8 cellular contexts compared by ENCODE assay signal in the genomic region with DNA sequence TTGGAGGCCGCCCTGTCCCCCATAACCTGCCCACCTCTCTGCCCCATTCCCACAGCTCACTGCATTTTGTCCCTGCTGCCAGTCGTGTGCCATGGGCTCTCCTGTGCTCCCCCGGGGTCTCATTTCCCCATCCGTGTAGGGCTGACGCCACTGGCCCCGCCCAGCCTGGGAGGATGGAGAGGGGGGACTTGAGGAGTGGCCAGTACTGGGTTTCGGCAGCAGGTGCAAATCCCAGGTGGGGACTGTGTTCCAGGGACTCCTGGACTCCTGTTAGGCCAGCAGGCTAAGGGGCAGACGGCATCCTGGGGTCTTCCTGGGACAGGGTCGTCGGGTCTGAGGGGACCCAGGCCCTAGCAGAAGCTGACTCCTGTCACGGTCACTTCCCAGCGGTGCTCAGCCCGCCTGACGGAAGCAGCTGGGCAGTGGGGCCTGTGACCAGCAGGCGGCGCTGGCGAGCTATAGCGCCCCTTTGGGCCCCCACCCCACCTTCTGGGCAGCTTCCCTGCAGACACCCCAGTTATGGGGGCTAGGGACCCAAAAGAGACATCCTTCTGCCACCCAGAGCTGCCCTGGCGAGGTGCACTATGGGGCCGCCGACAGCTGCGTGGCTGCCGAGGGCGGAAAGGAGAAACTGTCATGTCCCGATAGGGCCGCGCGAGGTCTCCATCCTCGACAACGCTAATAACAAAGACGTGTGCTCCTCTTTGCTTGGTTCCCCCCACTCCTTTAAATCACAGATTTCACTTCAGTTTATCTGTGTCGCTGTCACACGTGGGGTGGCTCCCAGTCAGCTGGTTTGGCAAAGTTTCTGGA. TPM values are rescaled to one million over a fixed set of nuclear protein-coding genes. Genes with fewer than 3 reads are reported as not detected.
DNase-seq lines count a peak whose midpoint lies in the region; ATAC-seq lines count a peak whose summit lies in the region.

No MANE protein-coding gene starts in this region.

- H3K9ac ChIP-seq in mesendoderm (ENCODE audit: low read length), result peak overlapping the region; percentile 58

- no peak overlapping the region for H4K5ac ChIP-seq in mesendoderm (ENCODE audit: low read length)

- no peaks in the 10 kb centered on the region for H3K36me3 ChIP-seq in mesendoderm (ENCODE audit: control insufficient read depth, insufficient read depth, low read length)

- no peak for ATAC-seq in GM19397 (IDR thresholded peaks at IDR 0.05; ENCODE audit: unreplicated experiment)

- H3K4me3 ChIP-seq in mesendoderm (ENCODE audit: low read length), result no peak overlapping the region

- no peak overlapping the region for H3K27ac ChIP-seq in mesendoderm (ENCODE audit: low read depth, low read length)

- no peak overlapping the region for H2BK5ac ChIP-seq in mesendoderm (ENCODE audit: low read length)

- H3K18ac ChIP-seq in mesendoderm (ENCODE audit: low read length), result no peak overlapping the region

- H3K4me1 ChIP-seq in mesendoderm (ENCODE audit: control insufficient read depth, low read depth, low read length), result peaks cover 3% of the 10 kb centered on the region

- H3K4ac ChIP-seq in mesendoderm (ENCODE audit: low read depth, low read length), result no peak overlapping the region

- no peak overlapping the region for H4K8ac ChIP-seq in mesendoderm (ENCODE audit: low read depth, low read length)

- H3K4me2 ChIP-seq in mesendoderm (ENCODE audit: low read length), result peak overlapping the region; percentile 89

- H3K79me2 ChIP-seq in mesendoderm (ENCODE audit: control insufficient read depth, insufficient read depth, low read length), result no peaks in the 10 kb centered on the region

- peak; percentile 56 for DNase-seq in NCI-H748 (lab: John Stamatoyannopoulos, UW; ENCODE audit: unreplicated experiment)
- DNase-seq in NCI-H748 treated with DMSO at 0.1 percent for 48 hours (lab: John Stamatoyannopoulos, UW), result no peak
- DNase-seq in NCI-H1105 treated with DMSO at 0.1 percent for 48 hours (lab: John Stamatoyannopoulos, UW), result peak; percentile 47
- peak; percentile 62 to 66 for DNase-seq in activated CD4-positive, alpha-beta T cell treated with anti-CD3 and anti-CD28 coated beads, Interleukin-2, amount 50 U/mL, for 48 hours
- DNase-seq in effector CD4-positive, alpha-beta T cell, result peak; percentile 48
- peak; percentile 66 for DNase-seq in mesendoderm
- DNase-seq in stimulated activated CD8-positive, alpha-beta memory T cell treated with anti-CD3 and anti-CD28 coated beads, Interleukin-15, amount 100 ng/mL, for 1 hour (ENCODE audit: low read depth), result peak; percentile 27

- H3K79me1 ChIP-seq in mesendoderm (ENCODE audit: low read length), result no peaks in the 10 kb centered on the region

- no peaks in the 10 kb centered on the region for H3K27me3 ChIP-seq in mesendoderm (ENCODE audit: insufficient read depth, low read length, poor library complexity)

- WGBS in mesendoderm (ENCODE audit: extremely low coverage, insufficient coverage, low lambda C conversion rate), result no CpG with 5 or more reads among the region's 33 CpGs

- H2BK15ac ChIP-seq in mesendoderm (replicated peaks; ENCODE audit: low read depth), result no peak overlapping the region

- H2AK5ac ChIP-seq in mesendoderm (ENCODE audit: low read length), result no peak overlapping the region

- H2BK120ac ChIP-seq in mesendoderm (ENCODE audit: low read depth, low read length), result no peak overlapping the region

- H3K56ac ChIP-seq in mesendoderm (ENCODE audit: low read length), result peak overlapping the region; percentile 74

- no peak overlapping the region for H3K23ac ChIP-seq in mesendoderm (ENCODE audit: low read length)

RNA-seq across cellular contexts. Expression of a gene that starts 1.0 kb away (rescaled TPM):
- 0.51 TPM for polyA plus RNA-seq in mesendoderm (2013, experiment 1 of 2)
- polyA plus RNA-seq in mesendoderm (2013, experiment 2 of 2), result 0.49 TPM

RNA-seq across cellular contexts. Expression of a gene that starts 24.4 kb away (rescaled TPM):
- polyA plus RNA-seq in mesendoderm (2013, experiment 1 of 2), result 0.11 TPM
- polyA plus RNA-seq in mesendoderm (2013, experiment 2 of 2), result not detected
